In the genomic region with DNA sequence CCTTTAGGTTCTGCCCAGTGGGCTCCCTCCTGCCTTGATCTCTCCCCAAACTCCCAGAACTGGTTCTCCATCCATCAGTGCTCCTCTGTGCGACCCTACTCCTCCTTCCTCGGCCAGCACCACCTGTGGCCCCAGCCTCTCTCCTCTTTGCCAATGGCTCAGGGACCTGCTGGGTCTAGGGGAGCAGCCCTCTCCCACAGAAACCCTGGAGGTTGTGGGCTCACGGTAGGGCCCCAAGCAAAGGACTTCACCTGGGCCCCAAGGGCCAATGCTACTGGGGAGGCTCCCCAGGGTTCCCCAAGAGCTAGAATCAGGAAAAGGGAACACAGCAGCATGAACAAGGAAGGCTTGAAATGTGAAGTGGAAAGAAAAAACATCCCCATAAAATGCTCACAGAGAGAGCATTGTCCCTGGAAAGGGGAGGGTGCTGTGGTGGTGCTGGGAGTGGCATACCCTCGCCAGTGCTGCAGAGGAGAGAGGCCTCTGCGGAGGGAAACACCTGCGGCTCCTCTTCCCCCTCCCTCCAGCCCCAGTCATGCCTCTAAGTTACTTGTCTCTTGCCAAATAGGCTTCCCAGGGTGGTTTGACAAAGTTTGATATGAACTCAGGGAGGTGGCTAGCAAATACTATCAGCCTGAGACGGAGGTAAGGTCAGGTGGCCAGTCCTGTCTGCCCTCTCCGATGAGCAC, we compare ENCODE assay signal across 8 cellular contexts. TPM values are rescaled to one million over a fixed set of nuclear protein-coding genes. Genes with fewer than 3 reads are reported as not detected.
A peak's percentile ranks its signal among the peaks of the same experiment; 100 is the strongest.
DNase-seq lines count a peak whose midpoint lies in the region; ATAC-seq and TF ChIP-seq lines count a peak whose summit lies in the region.

No MANE protein-coding gene starts in this region.

- H3K9me3 Mint-ChIP-seq in nephron (no peaks in the 10 kb centered on the region), endothelial cell (ENCODE audit: unreplicated experiment) (no peaks in the 10 kb centered on the region)

- H3K27ac Mint-ChIP-seq in nephron (peak overlapping the region; percentile 70 to 90 (median 86)), endothelial cell (ENCODE audit: unreplicated experiment) (no peak overlapping the region)

- H3K4me1 Mint-ChIP-seq in nephron: peaks cover 45% of the 10 kb centered on the region
- H3K4me1 Mint-ChIP-seq in endothelial cell (ENCODE audit: unreplicated experiment): peaks cover 45% of the 10 kb centered on the region

- no peak for TF ChIP-seq CTCF in nephron (IDR thresholded peaks at IDR 0.05; ENCODE audit: unreplicated experiment in 3 of 3)
- TF ChIP-seq CTCF in endothelial cell (IDR thresholded peaks at IDR 0.05; ENCODE audit: unreplicated experiment): no peak

- H3K27me3 ChIP-seq in SJCRH30: no peaks in the 10 kb centered on the region

- DNase-seq in COLO829 (ENCODE audit: low spot score) (peak; percentile 94), NCI-H2196 treated with DMSO at 0.1 percent for 48 hours (lab: John Stamatoyannopoulos, UW; ENCODE audit: unreplicated experiment) (peak; percentile 35), caudate nucleus (lab: John Stamatoyannopoulos, UW) (peak in 30 of 61 donors; percentile 15 to 76 (median 54)), endothelial cell (ENCODE audit: low spot score) (no peak), SJCRH30 (no peak)

- H3K36me3 Mint-ChIP-seq in nephron (ENCODE audit: low read depth) (no peaks in the 10 kb centered on the region), endothelial cell (ENCODE audit: low read depth, unreplicated experiment) (peaks cover 5% of the 10 kb centered on the region)

- H3K9me3 ChIP-seq in SJCRH30 (replicated peaks): no peaks in the 10 kb centered on the region

- peak overlapping the region; percentile 94 for H3K27ac ChIP-seq in caudate nucleus (ENCODE audit: low read depth, low read length)
- H3K27ac ChIP-seq in SJCRH30: no peak overlapping the region

- ATAC-seq in GM18498 (IDR thresholded peaks at IDR 0.05; ENCODE audit: unreplicated experiment) (no peak), GM19023 (IDR thresholded peaks at IDR 0.05; ENCODE audit: unreplicated experiment) (no peak)

- H3K36me3 ChIP-seq in SJCRH30: no peaks in the 10 kb centered on the region

- H3K4me1 ChIP-seq in SJCRH30: peaks cover 35% of the 10 kb centered on the region

- H3K4me3 ChIP-seq in SJCRH30: no peak overlapping the region

- H3K27me3 Mint-ChIP-seq in nephron (ENCODE audit: low read depth) (peaks cover 5% of the 10 kb centered on the region), endothelial cell (ENCODE audit: unreplicated experiment) (peaks cover 14% of the 10 kb centered on the region)

- H3K4me3 Mint-ChIP-seq in nephron (peak overlapping the region; percentile 57 to 94 (median 87)), endothelial cell (ENCODE audit: unreplicated experiment) (no peak overlapping the region)

RNA-seq across cellular contexts. Expression of a gene that starts 2.5 kb away (rescaled TPM):
- 79.9 TPM for total RNA-seq in endothelial cell (ENCODE audit: unreplicated experiment)
- total RNA-seq in SJCRH30 (2014; rRNA removed; shearing (Covaris generic)): 13.5 and 20.4 TPM in 2 replicates

RNA-seq across cellular contexts. Expression of a gene that starts 9.3 kb away (rescaled TPM):
- 0.28 TPM for total RNA-seq in endothelial cell (ENCODE audit: unreplicated experiment)
- 16.7 and 19.4 TPM in 2 replicates for total RNA-seq in SJCRH30 (2014; rRNA removed; shearing (Covaris generic))

RNA-seq across cellular contexts. Expression of a gene that starts 44.4 kb away (rescaled TPM):
- total RNA-seq in endothelial cell (ENCODE audit: unreplicated experiment): 44.5 TPM
- total RNA-seq in SJCRH30 (2014; rRNA removed; shearing (Covaris generic)): 46.0 and 51.1 TPM in 2 replicates

Comparison
In these comparisons a context has a peak if more than half of its experiments do, and no peak if none do; other contexts are left out.
1. DNase-seq: peak in COLO829 (single experiment) and NCI-H2196 treated with DMSO at 0.1 percent for 48 hours (single experiment); none in endothelial cell (single experiment) and SJCRH30 (0 of 2).
2. RNA of a gene that starts 9.3 kb away (total RNA-seq): 16.7 to 19.4 TPM in SJCRH30; 0.28 TPM in endothelial cell (single experiment); every median in the first group is over 10 times any median in the second.